ENCODE assay signal across 26 cellular contexts in the genomic region with DNA sequence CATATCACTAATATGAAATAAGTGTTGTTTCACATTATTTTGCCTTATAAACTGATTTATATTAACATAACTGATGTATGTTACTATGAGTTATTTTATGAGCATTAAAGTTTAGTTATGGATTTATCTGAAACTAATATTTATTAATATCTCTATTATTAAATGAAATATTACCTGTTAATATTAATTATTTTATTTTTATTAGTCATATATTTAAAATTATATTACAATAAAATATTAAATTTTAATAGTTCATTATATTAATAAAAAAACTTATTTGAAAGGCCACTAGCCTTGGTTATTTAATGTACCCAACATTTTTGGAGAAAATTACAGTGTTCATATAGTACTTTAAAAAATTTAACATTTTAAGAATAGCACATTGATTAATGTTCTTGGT.
"Had no signal": no experiment of that assay in that cellular context is flagged by ENCODE, and none has a peak within 500 bp of the region (broad histone marks: within the 10 kb centered on the region; RNA-seq: fewer than 3 reads in every experiment).

No MANE protein-coding gene starts in this region.

- H3K4me1 ChIP-seq: body of pancreas, colonic mucosa, foreskin keratinocyte, gastroesophageal sphincter had no signal

- ATAC-seq: activated CD8-positive, alpha-beta T cell treated with anti-CD3 and anti-CD28 coated beads for 36 hours; activated T-cell treated with anti-CD3 and anti-CD28 coated beads, Interleukin-2, amount 50 U/mL, for 4 hours; activated T-helper 17 cell treated with anti-CD3 and anti-CD28 coated beads, Interleukin-2, amount 50 U/mL, for 72 hours; body of pancreas; esophagus mucosa; foreskin keratinocyte; gastroesophageal sphincter; T-cell; T-helper 17 cell had no signal

- H3K27ac ChIP-seq: body of pancreas, colonic mucosa, foreskin keratinocyte, gastroesophageal sphincter had no signal

- H3K9me3 ChIP-seq: body of pancreas, colonic mucosa, gastroesophageal sphincter had no signal

- DNase-seq: activated CD4-positive, alpha-beta T cell treated with anti-CD3 and anti-CD28 coated beads for 1 hour; activated CD4-positive, alpha-beta T cell treated with anti-CD3 and anti-CD28 coated beads for 4 hours; activated CD4-positive, alpha-beta T cell treated with anti-CD3 and anti-CD28 coated beads, Interleukin-2, amount 50 U/mL, for 1 hour; activated CD4-positive, alpha-beta T cell treated with anti-CD3 and anti-CD28 coated beads, Interleukin-2, amount 50 U/mL, for 48 hours; activated CD8-positive, alpha-beta memory T cell treated with anti-CD3 and anti-CD28 coated beads for 24 hours; activated CD8-positive, alpha-beta T cell treated with anti-CD3 and anti-CD28 coated beads for 36 hours; activated effector memory CD4-positive, alpha-beta T cell treated with Interleukin-2 at 50 U/mL for 16 hours; activated gamma-delta T cell treated with Interleukin-2 at 50 U/mL for 16 hours; activated naive CD4-positive, alpha-beta T cell treated with anti-CD3 and anti-CD28 coated beads, Interleukin-2, amount 50 U/mL, for 16 hours; activated naive CD4-positive, alpha-beta T cell treated with Interleukin-2 at 50 U/mL for 16 hours; activated T-cell treated with anti-CD3 and anti-CD28 coated beads, Interleukin-2, amount 50 U/mL, for 4 hours; amniotic stem cell; anterior cingulate cortex; body of pancreas; caudate nucleus; colonic mucosa; effector CD8-positive, alpha-beta T cell; foreskin keratinocyte; head of caudate nucleus; SW 1271; T-cell; T-helper 17 cell; T1000 had no signal

- H3K36me3 ChIP-seq: colonic mucosa, gastroesophageal sphincter had no signal

- H3K27me3 ChIP-seq: body of pancreas, colonic mucosa, foreskin keratinocyte, gastroesophageal sphincter had no signal

- H3K4me3 ChIP-seq: body of pancreas, colonic mucosa, gastroesophageal sphincter had no signal
